ENCODE assay signal across 29 cellular contexts in the genomic region with DNA sequence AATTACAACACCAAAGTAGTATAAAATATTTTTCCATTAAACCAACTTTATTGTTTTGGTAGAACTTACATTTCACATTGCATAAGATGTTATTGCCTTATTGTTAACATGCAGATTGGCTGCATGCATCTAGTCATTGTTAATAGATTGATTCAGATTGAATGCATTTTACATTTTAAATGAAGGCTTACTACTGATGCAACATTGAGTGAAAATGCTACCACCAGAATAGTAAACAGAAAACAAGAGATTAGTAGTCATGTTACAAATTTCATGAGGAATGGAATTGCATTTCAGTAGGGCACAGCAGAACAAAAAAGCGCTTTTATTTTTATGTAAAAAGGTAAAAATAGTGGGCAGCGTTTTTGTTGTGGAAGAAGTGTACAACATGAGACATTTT.
"Had no signal": no experiment of that assay in that cellular context is flagged by ENCODE, and none has a peak within 500 bp of the region (broad histone marks: within the 10 kb centered on the region; RNA-seq: fewer than 3 reads in every experiment).

No MANE protein-coding gene starts in this region.

- DNase-seq: activated CD4-positive, alpha-beta memory T cell treated with anti-CD3 and anti-CD28 coated beads for 36 hours; activated CD4-positive, alpha-beta T cell treated with anti-CD3 and anti-CD28 coated beads for 36 hours; activated CD4-positive, alpha-beta T cell treated with anti-CD3 and anti-CD28 coated beads, Interleukin-2, amount 10 ng/mL, durations not matched to agents 24 days and 14 days; activated CD4-positive, CD25-positive, alpha-beta regulatory T cell; activated CD4-positive, CD25-positive, alpha-beta regulatory T cell treated with anti-CD3 and anti-CD28 coated beads, Interleukin-2, amount 50 U/mL, for 72 hours; activated CD8-positive, alpha-beta memory T cell treated with anti-CD3 and anti-CD28 coated beads, Interleukin-2, amount 10 ng/mL, durations not matched to agents 7 days and 5 days; activated CD8-positive, alpha-beta memory T cell treated with anti-CD3 and anti-CD28 coated beads, Interleukin-2, amount 50 U/mL, for 4 hours; activated CD8-positive, alpha-beta T cell treated with anti-CD3 and anti-CD28 coated beads, Interleukin-2, amount 10 ng/mL, durations not matched to agents 7 days and 5 days; activated effector memory CD4-positive, alpha-beta T cell treated with anti-CD3 and anti-CD28 coated beads, Interleukin-2, amount 50 U/mL, for 16 hours; activated naive CD4-positive, alpha-beta T cell treated with anti-CD3 and anti-CD28 coated beads for 36 hours; activated naive CD8-positive, alpha-beta T cell treated with anti-CD3 and anti-CD28 coated beads for 36 hours; activated T-cell treated with anti-CD3 and anti-CD28 coated beads, Interleukin-2, amount 50 U/mL, for 1 hour; activated T-cell treated with anti-CD3 and anti-CD28 coated beads, Interleukin-2, amount 50 U/mL, for 48 hours; central memory CD4-positive, alpha-beta T cell; cerebellar nuclear complex; colonic mucosa; effector CD8-positive, alpha-beta T cell; esophagus squamous epithelium; foreskin melanocyte; head of caudate nucleus; T-helper 2 cell had no signal

- H3K9me3 ChIP-seq: ascending aorta, breast epithelium, colonic mucosa, esophagus squamous epithelium had no signal

- H3K36me3 Mint-ChIP-seq: activated CD4-positive, alpha-beta memory T cell treated with anti-CD3 and anti-CD28 coated beads for 36 hours; activated CD8-positive, alpha-beta memory T cell treated with anti-CD3 and anti-CD28 coated beads, Interleukin-2, amount 10 ng/mL, durations not matched to agents 7 days and 5 days; activated naive CD4-positive, alpha-beta T cell treated with anti-CD3 and anti-CD28 coated beads, Interleukin-2, amount 50 U/mL, for 24 hours; activated naive CD8-positive, alpha-beta T cell treated with anti-CD3 and anti-CD28 coated beads for 36 hours; brain had no signal

- H3K27me3 Mint-ChIP-seq: activated CD4-positive, alpha-beta T cell treated with anti-CD3 and anti-CD28 coated beads, Interleukin-2, amount 10 ng/mL, durations not matched to agents 24 days and 14 days; activated naive CD8-positive, alpha-beta T cell treated with anti-CD3 and anti-CD28 coated beads for 36 hours; brain had no signal

- H3K4me1 Mint-ChIP-seq: activated CD4-positive, alpha-beta T cell treated with anti-CD3 and anti-CD28 coated beads for 36 hours; activated CD4-positive, alpha-beta T cell treated with anti-CD3 and anti-CD28 coated beads, Interleukin-2, amount 10 ng/mL, durations not matched to agents 24 days and 14 days; activated CD8-positive, alpha-beta memory T cell treated with anti-CD3 and anti-CD28 coated beads, Interleukin-2, amount 10 ng/mL, durations not matched to agents 7 days and 5 days; activated naive CD4-positive, alpha-beta T cell treated with anti-CD3 and anti-CD28 coated beads, Interleukin-2, amount 50 U/mL, for 24 hours; activated naive CD8-positive, alpha-beta T cell treated with anti-CD3 and anti-CD28 coated beads for 36 hours; brain had no signal

- H3K4me1 ChIP-seq: ascending aorta, breast epithelium, colonic mucosa had no signal

- H3K9me3 Mint-ChIP-seq: activated CD4-positive, alpha-beta memory T cell treated with anti-CD3 and anti-CD28 coated beads for 36 hours; activated CD4-positive, alpha-beta T cell treated with anti-CD3 and anti-CD28 coated beads, Interleukin-2, amount 10 ng/mL, durations not matched to agents 24 days and 14 days; activated naive CD4-positive, alpha-beta T cell treated with anti-CD3 and anti-CD28 coated beads for 36 hours; activated naive CD4-positive, alpha-beta T cell treated with anti-CD3 and anti-CD28 coated beads, Interleukin-2, amount 50 U/mL, for 24 hours; activated naive CD8-positive, alpha-beta T cell treated with anti-CD3 and anti-CD28 coated beads for 36 hours; activated T-helper 1 cell treated with anti-CD3 and anti-CD28 coated beads, Interleukin-12 subunit alpha, Interleukin-12 subunit beta, Interleukin-2, Interleukin-4 antibody, amounts not matched to agents 30 ng/mL and 10 ng/mL and 1 ng/mL, durations not matched to agents 14 hours and 24 hours and 36 hours; activated T-helper 2 cell treated with anti-CD3 and anti-CD28 coated beads, Interferon-gamma antibody, Interleukin-2, Interleukin-4, amounts not matched to agents 10 μg/mL and 5 μg/mL and 100 μg/mL, durations not matched to agents 14 hours and 24 hours and 36 hours had no signal

- H3K4me3 Mint-ChIP-seq: activated CD4-positive, alpha-beta memory T cell treated with anti-CD3 and anti-CD28 coated beads for 36 hours; activated CD4-positive, alpha-beta T cell treated with anti-CD3 and anti-CD28 coated beads for 36 hours; activated CD4-positive, alpha-beta T cell treated with anti-CD3 and anti-CD28 coated beads, Interleukin-2, amount 10 ng/mL, durations not matched to agents 24 days and 14 days; activated CD8-positive, alpha-beta memory T cell treated with anti-CD3 and anti-CD28 coated beads, Interleukin-2, amount 10 ng/mL, durations not matched to agents 7 days and 5 days; activated CD8-positive, alpha-beta T cell treated with anti-CD3 and anti-CD28 coated beads, Interleukin-2, amount 10 ng/mL, durations not matched to agents 7 days and 5 days; activated naive CD4-positive, alpha-beta T cell treated with anti-CD3 and anti-CD28 coated beads for 36 hours; activated naive CD4-positive, alpha-beta T cell treated with anti-CD3 and anti-CD28 coated beads, Interleukin-2, amount 50 U/mL, for 24 hours; activated naive CD8-positive, alpha-beta T cell treated with anti-CD3 and anti-CD28 coated beads for 36 hours; activated T-helper 1 cell treated with anti-CD3 and anti-CD28 coated beads, Interleukin-12 subunit alpha, Interleukin-12 subunit beta, Interleukin-2, Interleukin-4 antibody, amounts not matched to agents 30 ng/mL and 10 ng/mL and 1 ng/mL, durations not matched to agents 14 hours and 24 hours and 36 hours; brain had no signal

- H3K36me3 ChIP-seq: ascending aorta, breast epithelium, cardiac muscle cell, colonic mucosa, esophagus squamous epithelium had no signal

- H3K4me3 ChIP-seq: ascending aorta, breast epithelium, cardiac muscle cell, colonic mucosa, esophagus squamous epithelium had no signal

- ATAC-seq: activated CD4-positive, alpha-beta T cell treated with anti-CD3 and anti-CD28 coated beads for 36 hours; activated CD8-positive, alpha-beta memory T cell treated with anti-CD3 and anti-CD28 coated beads, Interleukin-2, amount 10 ng/mL, durations not matched to agents 7 days and 5 days; activated CD8-positive, alpha-beta T cell treated with anti-CD3 and anti-CD28 coated beads, Interleukin-2, amount 10 ng/mL, durations not matched to agents 7 days and 5 days had no signal

- H3K27ac ChIP-seq: ascending aorta, breast epithelium, cardiac muscle cell, colonic mucosa, epithelial cell of prostate, esophagus squamous epithelium had no signal

- H3K27me3 ChIP-seq: ascending aorta, breast epithelium, cardiac muscle cell, colonic mucosa, esophagus squamous epithelium had no signal

- H3K27ac Mint-ChIP-seq: activated CD4-positive, alpha-beta memory T cell treated with anti-CD3 and anti-CD28 coated beads for 36 hours; activated CD4-positive, alpha-beta T cell treated with anti-CD3 and anti-CD28 coated beads for 36 hours; activated CD4-positive, alpha-beta T cell treated with anti-CD3 and anti-CD28 coated beads, Interleukin-2, amount 10 ng/mL, durations not matched to agents 24 days and 14 days; activated CD8-positive, alpha-beta memory T cell treated with anti-CD3 and anti-CD28 coated beads, Interleukin-2, amount 10 ng/mL, durations not matched to agents 7 days and 5 days; activated CD8-positive, alpha-beta T cell treated with anti-CD3 and anti-CD28 coated beads, Interleukin-2, amount 10 ng/mL, durations not matched to agents 7 days and 5 days; activated naive CD4-positive, alpha-beta T cell treated with anti-CD3 and anti-CD28 coated beads for 36 hours; activated naive CD4-positive, alpha-beta T cell treated with anti-CD3 and anti-CD28 coated beads, Interleukin-2, amount 50 U/mL, for 24 hours; activated naive CD8-positive, alpha-beta T cell treated with anti-CD3 and anti-CD28 coated beads for 36 hours; activated T-helper 1 cell treated with anti-CD3 and anti-CD28 coated beads, Interleukin-12 subunit alpha, Interleukin-12 subunit beta, Interleukin-2, Interleukin-4 antibody, amounts not matched to agents 30 ng/mL and 10 ng/mL and 1 ng/mL, durations not matched to agents 14 hours and 24 hours and 36 hours; activated T-helper 2 cell treated with anti-CD3 and anti-CD28 coated beads, Interferon-gamma antibody, Interleukin-2, Interleukin-4, amounts not matched to agents 10 μg/mL and 5 μg/mL and 100 μg/mL, durations not matched to agents 14 hours and 24 hours and 36 hours; brain had no signal
